ENCODE assay signal across 28 cellular contexts in genomic region chr18:45437399-45437798, GRCh38.
"Had no signal": no experiment of that assay in that cellular context is flagged by ENCODE, and none has a peak within 500 bp of the region (broad histone marks: within the 10 kb centered on the region; RNA-seq: fewer than 3 reads in every experiment).

No MANE protein-coding gene starts in this region.

- DNase-seq: dorsolateral prefrontal cortex; effector CD4-positive, alpha-beta T cell; hypothalamus; immature natural killer cell; islet precursor cell; kidney glomerular epithelial cell; left colon; left ventricle myocardium superior; lower lobe of right lung; mucosa of descending colon; naive thymus-derived CD4-positive, alpha-beta T cell; occipital lobe; ovary; posterior cingulate gyrus; psoas muscle; sigmoid colon; stimulated activated CD4-positive, alpha-beta T cell treated with anti-CD3 and anti-CD28 coated beads, Interleukin-2, amount 100 ng/mL, for 24 hours; stimulated activated CD4-positive, alpha-beta T cell treated with anti-CD3 and anti-CD28 coated beads, Interleukin-4, amount 100 ng/mL, for 24 hours; transverse colon had no signal

- FAIRE-seq: colon, frontal cortex had no signal

- H3K4me3 Mint-ChIP-seq: immature natural killer cell; memory B cell; naive thymus-derived CD4-positive, alpha-beta T cell; nephron; stimulated activated effector memory CD8-positive, alpha-beta T cell treated with anti-CD3 and anti-CD28 coated beads, Interleukin-12 subunit alpha, Interleukin-12 subunit beta, amount 100 ng/mL, for 72 hours; stimulated activated naive CD8-positive, alpha-beta T cell treated with anti-CD3 and anti-CD28 coated beads, Interleukin-15, Interleukin-2, amounts not matched to agents 100 ng/mL and 50 ng/mL, for 24 hours had no signal

- H3K4me3 ChIP-seq: dorsolateral prefrontal cortex, lower lobe of right lung, mucosa of descending colon, ovary, psoas muscle, sigmoid colon, suprapubic skin, transverse colon, vagina had no signal

- H3K27ac ChIP-seq: dorsolateral prefrontal cortex, lower lobe of right lung, ovary, psoas muscle, sigmoid colon, suprapubic skin, transverse colon, vagina had no signal

- H3K36me3 ChIP-seq: lower lobe of right lung, ovary, sigmoid colon, suprapubic skin, transverse colon, vagina had no signal

- ATAC-seq: left colon; left ventricle myocardium superior; lower lobe of right lung; mucosa of descending colon; naive thymus-derived CD4-positive, alpha-beta T cell; psoas muscle; right cardiac atrium; stimulated activated effector memory CD8-positive, alpha-beta T cell treated with anti-CD3 and anti-CD28 coated beads, Interleukin-12 subunit alpha, Interleukin-12 subunit beta, amount 100 ng/mL, for 72 hours had no signal

- H3K9me3 ChIP-seq: lower lobe of right lung, mucosa of descending colon, ovary, psoas muscle, sigmoid colon, suprapubic skin, transverse colon, vagina had no signal

- H3K36me3 Mint-ChIP-seq: immature natural killer cell; memory B cell; stimulated activated effector memory CD8-positive, alpha-beta T cell treated with anti-CD3 and anti-CD28 coated beads, Interleukin-12 subunit alpha, Interleukin-12 subunit beta, amount 100 ng/mL, for 72 hours had no signal

- H3K4me1 Mint-ChIP-seq: immature natural killer cell; naive thymus-derived CD4-positive, alpha-beta T cell; stimulated activated effector memory CD8-positive, alpha-beta T cell treated with anti-CD3 and anti-CD28 coated beads, Interleukin-12 subunit alpha, Interleukin-12 subunit beta, amount 100 ng/mL, for 72 hours had no signal

- H3K4me1 ChIP-seq: lower lobe of right lung, transverse colon, vagina had no signal

- H3K9me3 Mint-ChIP-seq: immature natural killer cell; memory B cell; nephron; stimulated activated effector memory CD8-positive, alpha-beta T cell treated with anti-CD3 and anti-CD28 coated beads, Interleukin-12 subunit alpha, Interleukin-12 subunit beta, amount 100 ng/mL, for 72 hours; stimulated activated naive CD8-positive, alpha-beta T cell treated with anti-CD3 and anti-CD28 coated beads, Interleukin-15, Interleukin-2, amounts not matched to agents 100 ng/mL and 50 ng/mL, for 24 hours had no signal

- H3K27ac Mint-ChIP-seq: immature natural killer cell; memory B cell; stimulated activated effector memory CD8-positive, alpha-beta T cell treated with anti-CD3 and anti-CD28 coated beads, Interleukin-12 subunit alpha, Interleukin-12 subunit beta, amount 100 ng/mL, for 72 hours; stimulated activated naive CD8-positive, alpha-beta T cell treated with anti-CD3 and anti-CD28 coated beads, Interleukin-15, Interleukin-2, amounts not matched to agents 100 ng/mL and 50 ng/mL, for 24 hours had no signal

- H3K27me3 ChIP-seq: dorsolateral prefrontal cortex, ovary, sigmoid colon, suprapubic skin, transverse colon, vagina had no signal

- H3K27me3 Mint-ChIP-seq: stimulated activated naive CD8-positive, alpha-beta T cell treated with anti-CD3 and anti-CD28 coated beads, Interleukin-15, Interleukin-2, amounts not matched to agents 100 ng/mL and 50 ng/mL, for 24 hours had no signal
